ENCODE assay signal across 10 cellular contexts in the genomic region with DNA sequence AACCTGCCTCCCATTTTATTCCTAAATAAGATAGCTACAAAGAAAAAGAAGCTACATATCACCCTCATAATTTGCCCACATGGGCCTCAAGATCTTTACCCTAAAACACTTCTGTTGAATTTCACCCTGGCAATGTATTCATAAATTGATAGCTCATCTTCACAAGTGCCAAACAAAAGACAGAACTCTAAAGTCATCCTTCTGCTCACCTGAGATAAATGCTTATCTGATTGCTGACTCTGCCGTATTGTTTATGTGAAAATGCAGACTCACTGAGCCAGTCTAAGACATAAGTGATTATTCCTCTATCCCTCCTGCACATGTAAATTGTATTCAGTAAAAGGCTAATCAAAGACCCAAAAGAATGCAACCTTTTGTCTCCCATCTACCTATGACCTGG. TPM values are rescaled to one million over a fixed set of nuclear protein-coding genes. Genes with fewer than 3 reads are reported as not detected.
DNase-seq lines count a peak whose midpoint lies in the region; ATAC-seq, FAIRE-seq and TF ChIP-seq lines count a peak whose summit lies in the region.
"Had no signal": no experiment of that assay in that cellular context is flagged by ENCODE, and none has a peak within 500 bp of the region (broad histone marks: within the 10 kb centered on the region; RNA-seq: fewer than 3 reads in every experiment).

No MANE protein-coding gene starts in this region.

- CTCF ChIA-PET in CD8-positive, alpha-beta memory T cell (lab: Charles Lee) = interaction anchor here (1.7 kb wide), 1 partner anchor 805 kb away, joined by 3 read pairs; no protein-coding TSS in a partner anchor
- CTCF ChIA-PET in GM12878 (lab: Yijun Ruan, JAX) = interaction anchor here (1.3 to 2.8 kb wide), 2 partner anchors 12 to 38 kb away, joined by 5 to 12 read pairs; no protein-coding TSS in a partner anchor
- CTCF ChIA-PET in naive thymus-derived CD4-positive, alpha-beta T cell (lab: Charles Lee) = no interaction called here

- peaks cover 0 to 31% (median 0%) of the 10 kb centered on the region in 11 experiments; a peak in 8 of 22 replicates for H4K20me1 ChIP-seq in BLaER1 treated with 17β-estradiol and CSF1 and Interleukin-3, amounts not matched to agents 10 nM and 100 nM
- no peaks in the 10 kb centered on the region for H4K20me1 ChIP-seq in GM12878 (ENCODE audit: control insufficient read depth, insufficient read depth)

- H3K27me3 Mint-ChIP-seq in CD8-positive, alpha-beta memory T cell = peaks cover 0 to 2% of the 10 kb centered on the region in 2 donors
- H3K27me3 Mint-ChIP-seq in naive thymus-derived CD4-positive, alpha-beta T cell = no peaks in the 10 kb centered on the region

- H3K27me3 ChIP-seq in BLaER1 treated with 17β-estradiol and CSF1 and Interleukin-3, amounts not matched to agents 10 nM and 100 nM = no peaks in the 10 kb centered on the region
- no peaks in the 10 kb centered on the region for H3K27me3 ChIP-seq in CD8-positive, alpha-beta memory T cell (ENCODE audit: insufficient read depth, low read length, poor library complexity, severe bottlenecking)
- no peaks in the 10 kb centered on the region for H3K27me3 ChIP-seq in GM12878 (replicated peaks in 1 of 2; ENCODE audit: control insufficient read depth in 2 of 2, insufficient read depth in 2 of 2, low read length in 1 of 2)
- H3K27me3 ChIP-seq in naive thymus-derived CD4-positive, alpha-beta T cell (ENCODE audit: control insufficient read depth in 2 of 2, insufficient read depth in 2 of 2, low read length in 2 of 2) = no peaks in the 10 kb centered on the region
- H3K27me3 ChIP-seq: brain microvascular endothelial cell, tibial nerve had no signal

- H3K4me3 Mint-ChIP-seq in CD8-positive, alpha-beta memory T cell = peak overlapping the region in 4 of 7 donors; percentile 2 to 91 (median 16)
- peak overlapping the region in 8 of 10 donors; percentile 0 to 96 (median 88) for H3K4me3 Mint-ChIP-seq in naive thymus-derived CD4-positive, alpha-beta T cell

- SMC1A ChIA-PET in GM12878 (lab: Charles Lee; ENCODE audit: uncharacterized antibody, unreplicated experiment) = interaction anchor here (0.8 to 2.0 kb wide), 5 partner anchors 10 to 37 kb away, joined by 3 to 7 read pairs (median 6); no protein-coding TSS in a partner anchor

- RAD21 ChIA-PET in GM12878 (lab: Charles Lee; ENCODE audit: unreplicated experiment) = interaction anchor here (1.0 kb wide), 1 partner anchor 12 kb away, joined by 3 read pairs; no protein-coding TSS in a partner anchor

- peak overlapping the region in 2 of 10 experiments; percentile 90 to 99; a peak in 2 of 20 replicates for H3K4me3 ChIP-seq in BLaER1 treated with 17β-estradiol and CSF1 and Interleukin-3, amounts not matched to agents 10 nM and 100 nM
- no peak overlapping the region for H3K4me3 ChIP-seq in CD8-positive, alpha-beta memory T cell (ENCODE audit: low read length)
- H3K4me3 ChIP-seq in GM12878 = no peak overlapping the region
- no peak overlapping the region for H3K4me3 ChIP-seq in naive thymus-derived CD4-positive, alpha-beta T cell (ENCODE audit: low read length)

- POLR2A ChIA-PET in CD8-positive, alpha-beta memory T cell (lab: Charles Lee) = no interaction called here
- POLR2A ChIA-PET in GM12878 (lab: Charles Lee) = interaction anchor here (1.1 kb wide), 1 partner anchor 13 kb away, joined by 3 read pairs; no protein-coding TSS in a partner anchor
- POLR2A ChIA-PET in naive thymus-derived CD4-positive, alpha-beta T cell (lab: Charles Lee) = interaction anchor here (0.9 to 1.1 kb wide), 2 partner anchors 16 to 1343 kb away, joined by 3 to 4 read pairs; partner anchors contain the start of gene TTC32

- peaks cover 0 to 2% (median under 1%) of the 10 kb centered on the region in 11 experiments; a peak in 10 of 22 replicates for H3K9me3 ChIP-seq in BLaER1 treated with 17β-estradiol and CSF1 and Interleukin-3, amounts not matched to agents 10 nM and 100 nM (replicated peaks in 1 of 11)
- no peaks in the 10 kb centered on the region for H3K9me3 ChIP-seq in CD8-positive, alpha-beta memory T cell (ENCODE audit: low read length)
- no peaks in the 10 kb centered on the region for H3K9me3 ChIP-seq in GM12878 (replicated peaks; ENCODE audit: control insufficient read depth, insufficient read depth, low read length)
- no peaks in the 10 kb centered on the region for H3K9me3 ChIP-seq in naive thymus-derived CD4-positive, alpha-beta T cell (ENCODE audit: control insufficient read depth in 2 of 3, low read length in 3 of 3)
- H3K9me3 ChIP-seq: tibial nerve had no signal

- WGBS in GM12878 (ENCODE audit: insufficient coverage, insufficient replicate concordance, low lambda C conversion rate, missing lambda C conversion rate) = 94% methylated on average over 1 of the region's 1 CpG

- H3K4me2 ChIP-seq in BLaER1 treated with 17β-estradiol and CSF1 and Interleukin-3, amounts not matched to agents 10 nM and 100 nM = peak overlapping the region; percentile 76 to 94 (median 88)
- 0 out of 2 replicates have a peak overlapping the region, but pooled peaks have one; percentile 19 for H3K4me2 ChIP-seq in GM12878 (ENCODE audit: control insufficient read depth, insufficient read depth)

- no peak overlapping the region for H3K27ac ChIP-seq in BLaER1 treated with 17β-estradiol and CSF1 and Interleukin-3, amounts not matched to agents 10 nM and 100 nM
- no peak overlapping the region for H3K27ac ChIP-seq in CD8-positive, alpha-beta memory T cell (ENCODE audit: low read depth, low read length)
- no peak overlapping the region for H3K27ac ChIP-seq in GM12878 (ENCODE audit: control insufficient read depth, insufficient read depth)
- no peak overlapping the region for H3K27ac ChIP-seq in naive thymus-derived CD4-positive, alpha-beta T cell (ENCODE audit: low read depth, low read length)
- H3K27ac ChIP-seq: brain microvascular endothelial cell had no signal

- no peak for TF ChIP-seq CTCF in GM12878 (IDR thresholded peaks at IDR 0.05 in 2 of 3, conservative IDR thresholded peaks at IDR 0.05 in 1 of 3; ENCODE audit: control insufficient read depth in 2 of 3, extremely low read depth in 1 of 3, insufficient read depth in 1 of 3, low read depth in 3 of 3, low read length in 3 of 3)

- DNase-seq in CD8-positive, alpha-beta memory T cell = no peak
- DNase-seq in GM12878 (ENCODE audit: low read depth, low spot score) (no peak), retina (no peak), midbrain (lab: John Stamatoyannopoulos, UW) (no peak), amygdala (lab: John Stamatoyannopoulos, UW) (no peak)
- DNase-seq in naive thymus-derived CD4-positive, alpha-beta T cell = no peak
- DNase-seq: brain microvascular endothelial cell, RPMI8226 had no signal

- no peak for TF ChIP-seq RAD21 in GM12878 (IDR thresholded peaks at IDR 0.05; ENCODE audit: insufficient read depth, low read depth, low read length)

- H3K4me1 Mint-ChIP-seq in CD8-positive, alpha-beta memory T cell = peaks cover 41 to 67% (median 63%) of the 10 kb centered on the region in 3 donors
- peaks cover 22 to 77% (median 65%) of the 10 kb centered on the region in 7 donors for H3K4me1 Mint-ChIP-seq in naive thymus-derived CD4-positive, alpha-beta T cell

- peaks cover 0 to 2% (median 0%) of the 10 kb centered on the region in 5 donors for H3K9me3 Mint-ChIP-seq in CD8-positive, alpha-beta memory T cell
- peaks cover 0 to 5% (median 0%) of the 10 kb centered on the region in 11 donors for H3K9me3 Mint-ChIP-seq in naive thymus-derived CD4-positive, alpha-beta T cell

- intact Hi-C loops in GM12878 (cut with micrococcal nuclease; ENCODE audit: unreplicated experiment) = no loop called here
- intact Hi-C loops in naive thymus-derived CD4-positive, alpha-beta T cell (cut with micrococcal nuclease) = loop anchor here (2.0 to 5.0 kb wide), 2 partner anchors 14 to 914 kb away; no protein-coding TSS in a partner anchor

- H2AFZ ChIP-seq in GM12878 (ENCODE audit: control insufficient read depth, low read depth, low read length) = no peak overlapping the region

- ATAC-seq in GM12878 = no peak
- ATAC-seq in naive thymus-derived CD4-positive, alpha-beta T cell = no peak

- in situ Hi-C loops in GM12878 (cut with MboI) = no loop called here

- no TSS peak for BruUV-seq in GM12878 (replicated peaks; lab: Mats Ljungman, UMichigan)

- H3K79me2 ChIP-seq in GM12878 (ENCODE audit: control insufficient read depth, insufficient read depth, low read length) = peaks cover 16% of the 10 kb centered on the region

- peaks cover 4 to 43% (median 15%) of the 10 kb centered on the region in 3 donors for H3K36me3 Mint-ChIP-seq in CD8-positive, alpha-beta memory T cell
- H3K36me3 Mint-ChIP-seq in naive thymus-derived CD4-positive, alpha-beta T cell = peaks cover 11 to 39% (median 27%) of the 10 kb centered on the region in 5 donors

- peak overlapping the region in 7 of 8 donors; percentile 12 to 99 (median 95) for H3K27ac Mint-ChIP-seq in CD8-positive, alpha-beta memory T cell
- peak overlapping the region in 8 of 9 donors; percentile 8 to 98 (median 95) for H3K27ac Mint-ChIP-seq in naive thymus-derived CD4-positive, alpha-beta T cell

- TF ChIP-seq EP300 in GM12878 (IDR thresholded peaks at IDR 0.05; ENCODE audit: borderline replicate concordance in 1 of 2, control insufficient read depth in 1 of 2, low read depth in 2 of 2, low read length in 2 of 2) = no peak

- peak overlapping the region in 3 of 11 experiments; percentile 92 to 93 (median 93); a peak in 2 of 22 replicates for H3K9ac ChIP-seq in BLaER1 treated with 17β-estradiol and CSF1 and Interleukin-3, amounts not matched to agents 10 nM and 100 nM
- no peak overlapping the region for H3K9ac ChIP-seq in GM12878 (ENCODE audit: control insufficient read depth, insufficient read depth, low read length)

- FAIRE-seq in GM12878 (lab: Jason Lieb, UNC) = no peak

- H3K4me1 ChIP-seq in BLaER1 treated with 17β-estradiol and CSF1 and Interleukin-3, amounts not matched to agents 10 nM and 100 nM = peaks cover 12 to 19% (median 17%) of the 10 kb centered on the region in 10 experiments
- H3K4me1 ChIP-seq in CD8-positive, alpha-beta memory T cell (ENCODE audit: insufficient read depth, low read length) = peaks cover 31% of the 10 kb centered on the region
- H3K4me1 ChIP-seq in GM12878 (ENCODE audit: control insufficient read depth, insufficient read depth, low read length) = no peaks in the 10 kb centered on the region
- H3K4me1 ChIP-seq in naive thymus-derived CD4-positive, alpha-beta T cell (ENCODE audit: control insufficient read depth in 2 of 2, insufficient read depth in 2 of 2, low read length in 2 of 2) = peaks cover 6 to 16% of the 10 kb centered on the region in 2 donors

- peaks cover 17 to 48% (median 39%) of the 10 kb centered on the region in 11 experiments for H3K36me3 ChIP-seq in BLaER1 treated with 17β-estradiol and CSF1 and Interleukin-3, amounts not matched to agents 10 nM and 100 nM
- H3K36me3 ChIP-seq in CD8-positive, alpha-beta memory T cell (ENCODE audit: insufficient read depth, low read length) = no peaks in the 10 kb centered on the region
- peaks cover 0 to 5% of the 10 kb centered on the region in 2 experiments; a peak in 1 of 4 replicates for H3K36me3 ChIP-seq in GM12878 (ENCODE audit: control insufficient read depth in 2 of 2, insufficient read depth in 2 of 2, low read length in 1 of 2)
- H3K36me3 ChIP-seq in naive thymus-derived CD4-positive, alpha-beta T cell (ENCODE audit: control insufficient read depth in 2 of 3, insufficient read depth in 3 of 3, low read length in 3 of 3) = peaks cover 0 to 10% (median 9%) of the 10 kb centered on the region in 3 experiments

- no peak for TF ChIP-seq POLR2A in GM12878 (IDR thresholded peaks at IDR 0.05; ENCODE audit: low read depth, low read length)

RNA-seq across cellular contexts. Expression of gene RDH14, which starts 2.0 kb away (rescaled TPM):
- total RNA-seq in CD8-positive, alpha-beta memory T cell = 10 to 100 TPM; 16.9 to 18.1 TPM
- 44.3 TPM for polyA plus RNA-seq in CD8-positive, alpha-beta memory T cell
- total RNA-seq in GM12878 (2013; cell fraction: nucleolus; rRNA removed) = 8.3 and 15.6 TPM in 2 replicates
- total RNA-seq in GM12878 (2014; rRNA removed) (21.3 and 24.7 TPM in 2 replicates), GM12878 (2014; rRNA removed; fragmentation: Illumina TruSeq; extraction: Trizol) (31.7 and 33.4 TPM in 2 replicates), GM12878 (2021) (20.3 and 21.6 TPM in 2 replicates)
- 11.2 TPM for polyA plus RNA-seq in GM12878 (2011; ENCODE audit: low read depth)
- polyA plus RNA-seq in GM12878 (2011; rRNA removed) (21.0 and 29.9 TPM in 2 replicates), GM12878 (2014; fragmentation: Illumina TruSeq; extraction: Trizol) (31.9 and 49.6 TPM in 2 replicates), GM12878 (2014; fragmentation: Nextera tagmentation; extraction: Ambion mirVana) (10 to 100 TPM; 15.5 to 17.3 TPM), GM12878 (2014; rRNA removed) (24.1 and 24.4 TPM in 2 replicates), GM12878 (2016; fragmentation: Nextera tagmentation; extraction: Ambion mirVana) (10 to 100 TPM; 32.9 to 33.3 TPM)
- polyA plus RNA-seq in GM12878 (2011; cell fraction: cytosol; rRNA removed) = 9.7 and 10.2 TPM in 2 replicates
- 7.1 and 8.4 TPM in 2 replicates for polyA plus RNA-seq in GM12878 (2011; cell fraction: nucleus; rRNA removed)
- polyA plus RNA-seq in GM12878 (2012) = 13.9 and 14.2 TPM in 2 replicates
- polyA minus RNA-seq in GM12878 (2011; rRNA and poly(A)+ RNA removed) = 7.8 and 9.1 TPM in 2 replicates
- polyA minus RNA-seq in GM12878 (2011; cell fraction: cytosol; rRNA and poly(A)+ RNA removed) = 3.0 and 7.5 TPM in 2 replicates
- 4.5 and 7.8 TPM in 2 replicates for polyA minus RNA-seq in GM12878 (2011; cell fraction: nucleus; rRNA and poly(A)+ RNA removed)
- total RNA-seq in naive thymus-derived CD4-positive, alpha-beta T cell = 10 to 100 TPM in 4 of 5 experiments, 1 to 10 TPM in 1; 9.4 to 20.9 (median 14.9) TPM
- polyA plus RNA-seq in naive thymus-derived CD4-positive, alpha-beta T cell = 10 to 100 TPM; 38.9 to 54.8 TPM

RNA-seq across cellular contexts. Expression of gene NT5C1B, which starts 30.9 kb away (rescaled TPM):
- total RNA-seq in CD8-positive, alpha-beta memory T cell = not detected
- 0.86 TPM for polyA plus RNA-seq in CD8-positive, alpha-beta memory T cell
- total RNA-seq in GM12878 (2013; cell fraction: nucleolus; rRNA removed) = not detected in 2 replicates
- total RNA-seq in GM12878 (2014; rRNA removed) (not detected in 2 replicates), GM12878 (2014; rRNA removed; fragmentation: Illumina TruSeq; extraction: Trizol) (not detected in 2 replicates), GM12878 (2021) (not detected in 2 replicates)
- 0.18 TPM for polyA plus RNA-seq in GM12878 (2011; ENCODE audit: low read depth)
- polyA plus RNA-seq in GM12878 (2011; rRNA removed) (not detected in 2 replicates), GM12878 (2014; fragmentation: Illumina TruSeq; extraction: Trizol) (not detected in 2 replicates), GM12878 (2014; fragmentation: Nextera tagmentation; extraction: Ambion mirVana) (not detected), GM12878 (2014; rRNA removed) (not detected in 2 replicates), GM12878 (2016; fragmentation: Nextera tagmentation; extraction: Ambion mirVana) (under 1 TPM; 0.40 to 0.44 TPM)
- polyA plus RNA-seq in GM12878 (2011; cell fraction: cytosol; rRNA removed) = not detected in 2 replicates
- not detected in 2 replicates for polyA plus RNA-seq in GM12878 (2011; cell fraction: nucleus; rRNA removed)
- polyA plus RNA-seq in GM12878 (2012) = 0.07 TPM in 1 of 2 replicates, not detected in the other
- polyA minus RNA-seq in GM12878 (2011; rRNA and poly(A)+ RNA removed) = not detected in 2 replicates
- not detected in 2 replicates for polyA minus RNA-seq in GM12878 (2011; cell fraction: cytosol; rRNA and poly(A)+ RNA removed)
- polyA minus RNA-seq in GM12878 (2011; cell fraction: nucleus; rRNA and poly(A)+ RNA removed) = not detected in 2 replicates
- not detected for total RNA-seq in naive thymus-derived CD4-positive, alpha-beta T cell
- under 1 TPM; 0.39 to 0.50 TPM for polyA plus RNA-seq in naive thymus-derived CD4-positive, alpha-beta T cell
- total RNA-seq: tibial nerve had no signal
